Comparison of ENCODE assay signal across 19 cellular contexts in the genomic region with DNA sequence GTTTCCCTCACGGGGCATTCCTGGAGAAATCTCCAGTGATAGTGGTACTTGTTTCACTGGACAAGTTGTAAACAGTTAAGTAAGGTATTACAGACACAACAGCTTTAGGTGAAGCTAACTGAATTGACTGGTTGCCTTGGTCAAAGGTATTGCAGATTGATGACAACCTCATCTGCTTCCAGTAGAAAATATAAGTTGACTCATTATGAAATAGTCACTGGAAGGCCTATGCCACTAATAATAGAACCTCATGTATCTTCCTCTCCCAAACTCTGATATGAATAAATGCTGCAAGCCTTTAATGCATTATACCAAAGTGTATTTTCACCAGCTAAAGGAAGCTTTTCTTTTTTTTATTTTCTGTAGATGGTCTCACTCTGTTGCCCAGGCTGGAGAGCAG.
"Had no signal": no experiment of that assay in that cellular context is flagged by ENCODE, and none has a peak within 500 bp of the region (broad histone marks: within the 10 kb centered on the region; RNA-seq: fewer than 3 reads in every experiment).

No MANE protein-coding gene starts in this region.

- H3K27ac ChIP-seq: adrenal gland, hepatocyte, suprapubic skin, transverse colon, uterus had no signal

- H3K36me3 ChIP-seq: adrenal gland, suprapubic skin, transverse colon, uterus had no signal

- H3K9me3 Mint-ChIP-seq: activated B cell treated with CpG ODN at 0.5 μM for 24 hours; activated CD4-positive, alpha-beta T cell treated with anti-CD3 and anti-CD28 coated beads, Interleukin-2, amount 10 ng/mL, durations not matched to agents 7 days and 5 days; activated naive CD4-positive, alpha-beta T cell treated with anti-CD3 and anti-CD28 coated beads, Interleukin-2, amount 50 U/mL, for 24 hours; activated T-cell treated with anti-CD3 and anti-CD28 coated beads, Interleukin-2, amount 50 U/mL, for 72 hours; dendritic cell treated with granulocyte-macrophage colony-stimulating factor and Interleukin-4, amounts not matched to agents 40 ng/mL and 50 ng/mL, for 4 days; memory B cell; stimulated activated naive CD8-positive, alpha-beta T cell treated with anti-CD3 and anti-CD28 coated beads, Interleukin-15, Interleukin-2, amounts not matched to agents 100 ng/mL and 50 ng/mL, for 24 hours; T-cell had no signal

- DNase-seq: activated B cell treated with CpG ODN at 0.5 μM for 24 hours; activated CD4-positive, alpha-beta T cell treated with anti-CD3 and anti-CD28 coated beads, Interleukin-2, amount 10 ng/mL, durations not matched to agents 7 days and 5 days; activated CD8-positive, alpha-beta memory T cell treated with anti-CD3 and anti-CD28 coated beads, Interleukin-2, amount 50 U/mL, for 4 hours; activated gamma-delta T cell; activated T-cell treated with anti-CD3 and anti-CD28 coated beads, Interleukin-2, amount 50 U/mL, for 72 hours; adrenal gland; effector CD8-positive, alpha-beta T cell; retina; stimulated activated CD8-positive, alpha-beta memory T cell treated with anti-CD3 and anti-CD28 coated beads, Interleukin-4, amount 100 ng/mL, for 48 hours; T-cell; T-helper 9 cell; transverse colon; uterus had no signal

- H3K27ac Mint-ChIP-seq: activated B cell treated with CpG ODN at 0.5 μM for 24 hours; activated CD4-positive, alpha-beta T cell treated with anti-CD3 and anti-CD28 coated beads, Interleukin-2, amount 10 ng/mL, durations not matched to agents 7 days and 5 days; activated T-cell treated with anti-CD3 and anti-CD28 coated beads, Interleukin-2, amount 50 U/mL, for 72 hours; dendritic cell treated with granulocyte-macrophage colony-stimulating factor and Interleukin-4, amounts not matched to agents 40 ng/mL and 50 ng/mL, for 4 days; memory B cell; stimulated activated naive CD8-positive, alpha-beta T cell treated with anti-CD3 and anti-CD28 coated beads, Interleukin-15, Interleukin-2, amounts not matched to agents 100 ng/mL and 50 ng/mL, for 24 hours had no signal

- H3K27me3 ChIP-seq: adrenal gland, hepatocyte, suprapubic skin, transverse colon, uterus had no signal

- H3K4me3 Mint-ChIP-seq: activated B cell treated with CpG ODN at 0.5 μM for 24 hours; activated CD4-positive, alpha-beta T cell treated with anti-CD3 and anti-CD28 coated beads, Interleukin-2, amount 10 ng/mL, durations not matched to agents 7 days and 5 days; activated naive CD4-positive, alpha-beta T cell treated with anti-CD3 and anti-CD28 coated beads, Interleukin-2, amount 50 U/mL, for 24 hours; activated T-cell treated with anti-CD3 and anti-CD28 coated beads, Interleukin-2, amount 50 U/mL, for 72 hours; dendritic cell treated with granulocyte-macrophage colony-stimulating factor and Interleukin-4, amounts not matched to agents 40 ng/mL and 50 ng/mL, for 4 days; memory B cell; stimulated activated naive CD8-positive, alpha-beta T cell treated with anti-CD3 and anti-CD28 coated beads, Interleukin-15, Interleukin-2, amounts not matched to agents 100 ng/mL and 50 ng/mL, for 24 hours; T-cell had no signal

- H3K4me1 ChIP-seq: uterus had no signal

- H3K9me3 ChIP-seq: adrenal gland, suprapubic skin, transverse colon, uterus had no signal

- H3K27me3 Mint-ChIP-seq: activated B cell treated with CpG ODN at 0.5 μM for 24 hours; activated CD4-positive, alpha-beta T cell treated with anti-CD3 and anti-CD28 coated beads, Interleukin-2, amount 10 ng/mL, durations not matched to agents 7 days and 5 days; activated naive CD4-positive, alpha-beta T cell treated with anti-CD3 and anti-CD28 coated beads, Interleukin-2, amount 50 U/mL, for 24 hours; dendritic cell treated with granulocyte-macrophage colony-stimulating factor and Interleukin-4, amounts not matched to agents 40 ng/mL and 50 ng/mL, for 4 days; memory B cell; stimulated activated naive CD8-positive, alpha-beta T cell treated with anti-CD3 and anti-CD28 coated beads, Interleukin-15, Interleukin-2, amounts not matched to agents 100 ng/mL and 50 ng/mL, for 24 hours; T-cell had no signal

- H3K4me3 ChIP-seq: adrenal gland, hepatocyte, suprapubic skin, transverse colon, uterus had no signal
